ENCODE assay signal across 13 cellular contexts in genomic region chr20:49471397-49471796, GRCh38. TPM values are rescaled to one million over a fixed set of nuclear protein-coding genes. Genes with fewer than 3 reads are reported as not detected.
DNase-seq lines count a peak whose midpoint lies in the region; ATAC-seq, FAIRE-seq and TF ChIP-seq lines count a peak whose summit lies in the region.
"Had no signal": no experiment of that assay in that cellular context is flagged by ENCODE, and none has a peak within 500 bp of the region (broad histone marks: within the 10 kb centered on the region; RNA-seq: fewer than 3 reads in every experiment).

No MANE protein-coding gene starts in this region.

- H3K4me3 ChIP-seq in WERI-Rb-1 (ENCODE audit: low read depth, low read length) (no peak overlapping the region), right atrium auricular region (no peak overlapping the region)
- H3K4me3 ChIP-seq: A549, GM23338 had no signal

- no peaks in the 10 kb centered on the region for H3K4me1 ChIP-seq in right atrium auricular region
- H3K4me1 ChIP-seq: A549 had no signal

- no peak for TF ChIP-seq CTCF in WERI-Rb-1 (IDR thresholded peaks at IDR 0.05; ENCODE audit: low read depth, low read length)
- no peak for TF ChIP-seq CTCF in omental fat pad (IDR thresholded peaks at IDR 0.05)
- TF ChIP-seq CTCF in RWPE1 (conservative IDR thresholded peaks at IDR 0.05; ENCODE audit: low read depth): no peak
- TF ChIP-seq CTCF in right atrium auricular region (IDR thresholded peaks at IDR 0.05): no peak

- ATAC-seq in omental fat pad (ENCODE audit: low FRiP score): peak; percentile 41
- no peak for ATAC-seq in HG02852 (IDR thresholded peaks at IDR 0.05; ENCODE audit: unreplicated experiment)
- ATAC-seq: A549; CD8-positive, alpha-beta T cell; GM23338; HepG2 had no signal

- H3K27ac ChIP-seq in WERI-Rb-1: no peak overlapping the region
- H3K27ac ChIP-seq in RWPE1: no peak overlapping the region
- H3K27ac ChIP-seq in right atrium auricular region: no peak overlapping the region
- H3K27ac ChIP-seq: A549 had no signal

- CTCF ChIA-PET in RWPE1 (lab: Yijun Ruan, JAX): interaction anchor here (0.7 to 1.6 kb wide), 2 partner anchors 12 to 1284 kb away, joined by 3 to 4 read pairs; no protein-coding TSS in a partner anchor

- no peak for DNase-seq in HTR-8/SVneo (ENCODE audit: insufficient read length, low spot score)
- DNase-seq in NCI-H1694 treated with DMSO at 0.1 percent for 48 hours (lab: John Stamatoyannopoulos, UW): peak; percentile 43
- peak; percentile 22 for DNase-seq in WERI-Rb-1
- no peak for DNase-seq in omental fat pad (ENCODE audit: low spot score)
- no peak for DNase-seq in RWPE1 (ENCODE audit: low spot score)
- no peak for DNase-seq in right atrium auricular region (ENCODE audit: low spot score)
- DNase-seq: Caco-2; CD8-positive, alpha-beta T cell; H7 had no signal

- H3K27me3 ChIP-seq in WERI-Rb-1 (ENCODE audit: insufficient read depth, low read depth, severe bottlenecking) (no peaks in the 10 kb centered on the region), right atrium auricular region (no peaks in the 10 kb centered on the region)

- peaks cover 46% of the 10 kb centered on the region for H3K36me3 ChIP-seq in WERI-Rb-1
- H3K36me3 ChIP-seq in right atrium auricular region: no peaks in the 10 kb centered on the region

- POLR2A ChIA-PET in RWPE1 (lab: Yijun Ruan, JAX; ENCODE audit: low non-redundant PET): no interaction called here

- H3K9me3 ChIP-seq in WERI-Rb-1 (ENCODE audit: severe bottlenecking): no peaks in the 10 kb centered on the region
- no peaks in the 10 kb centered on the region for H3K9me3 ChIP-seq in right atrium auricular region
- H3K9me3 ChIP-seq: A549 had no signal

- peak; percentile 97 for FAIRE-seq in HTR-8/SVneo (lab: Jason Lieb, UNC)
- FAIRE-seq: A549, HepG2 had no signal

RNA-seq across cellular contexts. Expression of gene KCNB1, which starts 11.1 kb away (rescaled TPM):
- 10 to 100 TPM; 15.0 to 34.4 (median 22.9) TPM for total RNA-seq in omental fat pad
- total RNA-seq in right atrium auricular region: 1 to 10 TPM; 1.4 to 2.7 TPM

Comparison
In these comparisons a context has a peak if more than half of its experiments do, and no peak if none do; other contexts are left out.
1. DNase-seq: peak in NCI-H1694 treated with DMSO at 0.1 percent for 48 hours (single experiment) and WERI-Rb-1 (single experiment); none in HTR-8/SVneo (single experiment), omental fat pad (single experiment), RWPE1 (single experiment) and right atrium auricular region (single experiment).
2. RNA of gene KCNB1, which starts 11.1 kb away (total RNA-seq): 15.0 to 34.4 TPM in omental fat pad; 1.4 to 2.7 TPM in right atrium auricular region; every median in the first group is over 4 times any median in the second.